Comparison of ENCODE assay signal across 1 cellular context in genomic region chr18:31610841-31611240, GRCh38.
TF ChIP-seq lines count a peak whose summit lies in the region.

No MANE protein-coding gene starts in this region.

TF ChIP-seq in liver, 16 proteins besides CTCF, POLR2A, EP300 and RAD21 (continued from another document):
- TF ChIP-seq ZBTB33 (IDR thresholded peaks at IDR 0.05), result no peak
- TF ChIP-seq EGR1 (IDR thresholded peaks at IDR 0.05; ENCODE audit: low read depth in 2 of 2), result no peak
- no peak for TF ChIP-seq FOXA2 (IDR thresholded peaks at IDR 0.05)
- no peak for TF ChIP-seq REST (IDR thresholded peaks at IDR 0.05)
- TF ChIP-seq YY1 (IDR thresholded peaks at IDR 0.05), result no peak
- no peak for TF ChIP-seq JUND (IDR thresholded peaks at IDR 0.05)
- TF ChIP-seq SP1 (IDR thresholded peaks at IDR 0.05), result no peak
- no peak for TF ChIP-seq NR2F2 (IDR thresholded peaks at IDR 0.05)
